Comparison of ENCODE assay signal across 12 cellular contexts in genomic region chr1:225768662-225769426, GRCh38. TPM values are rescaled to one million over a fixed set of nuclear protein-coding genes. Genes with fewer than 3 reads are reported as not detected.
DNase-seq lines count a peak whose midpoint lies in the region; ATAC-seq and TF ChIP-seq lines count a peak whose summit lies in the region.
"Had no signal": no experiment of that assay in that cellular context is flagged by ENCODE, and none has a peak within 500 bp of the region (broad histone marks: within the 10 kb centered on the region; RNA-seq: fewer than 3 reads in every experiment).

No MANE protein-coding gene starts in this region.

- no peak overlapping the region for H3K27ac Mint-ChIP-seq in activated CD8-positive, alpha-beta memory T cell treated with anti-CD3 and anti-CD28 coated beads, Interleukin-2, amount 10 ng/mL, durations not matched to agents 7 days and 5 days
- no peak overlapping the region for H3K27ac Mint-ChIP-seq in activated naive CD4-positive, alpha-beta T cell treated with anti-CD3 and anti-CD28 coated beads, Interleukin-2, amount 50 U/mL, for 72 hours
- H3K27ac Mint-ChIP-seq: activated naive CD8-positive, alpha-beta T cell treated with anti-CD3 and anti-CD28 coated beads, Interleukin-2, amount 10 ng/mL, durations not matched to agents 7 days and 5 days had no signal

- DNase-seq in activated CD8-positive, alpha-beta memory T cell treated with anti-CD3 and anti-CD28 coated beads for 24 hours: peak; percentile 26
- DNase-seq in activated CD8-positive, alpha-beta memory T cell treated with anti-CD3 and anti-CD28 coated beads, Interleukin-2, amount 10 ng/mL, durations not matched to agents 7 days and 5 days: no peak
- peak; percentile 39 for DNase-seq in OCI-M1 (lab: John Stamatoyannopoulos, UW)
- no peak for DNase-seq in hepatocyte (ENCODE audit: low spot score)
- peak; percentile 20 to 46 for DNase-seq in suprapubic skin (ENCODE audit: low spot score in 2 of 2)
- no peak for DNase-seq in hepatic stellate cell (ENCODE audit: low spot score)
- no peak for DNase-seq in activated naive CD4-positive, alpha-beta T cell treated with anti-CD3 and anti-CD28 coated beads, Interleukin-2, amount 50 U/mL, for 72 hours (ENCODE audit: low spot score in 2 of 2)
- DNase-seq: activated naive CD8-positive, alpha-beta T cell treated with anti-CD3 and anti-CD28 coated beads, Interleukin-2, amount 10 ng/mL, durations not matched to agents 7 days and 5 days; NCI-H1092 had no signal

- H3K36me3 ChIP-seq in hepatocyte (replicated peaks; ENCODE audit: insufficient read depth, low read depth) (no peaks in the 10 kb centered on the region), suprapubic skin (no peaks in the 10 kb centered on the region)
- H3K36me3 ChIP-seq: neural progenitor cell had no signal

- no peaks in the 10 kb centered on the region for H3K36me3 Mint-ChIP-seq in activated CD8-positive, alpha-beta memory T cell treated with anti-CD3 and anti-CD28 coated beads, Interleukin-2, amount 10 ng/mL, durations not matched to agents 7 days and 5 days
- no peaks in the 10 kb centered on the region for H3K36me3 Mint-ChIP-seq in activated naive CD4-positive, alpha-beta T cell treated with anti-CD3 and anti-CD28 coated beads, Interleukin-2, amount 50 U/mL, for 72 hours
- H3K36me3 Mint-ChIP-seq: activated naive CD8-positive, alpha-beta T cell treated with anti-CD3 and anti-CD28 coated beads, Interleukin-2, amount 10 ng/mL, durations not matched to agents 7 days and 5 days; neural progenitor cell had no signal

- H3K9me2 ChIP-seq in hepatocyte (replicated peaks; ENCODE audit: insufficient read depth): no peaks in the 10 kb centered on the region

- H4K20me1 ChIP-seq in hepatocyte (ENCODE audit: insufficient read depth, poor library complexity, severe bottlenecking): no peaks in the 10 kb centered on the region

- no peak overlapping the region for H3K4me2 ChIP-seq in hepatocyte
- H3K4me2 ChIP-seq: neural progenitor cell had no signal

- WGBS in hepatocyte (ENCODE audit: low lambda C conversion rate, missing lambda C conversion rate): 51% methylated on average over 9 of the region's 9 CpGs
- 81% methylated on average over 9 of the region's 9 CpGs for WGBS in suprapubic skin

- ATAC-seq in activated CD8-positive, alpha-beta memory T cell treated with anti-CD3 and anti-CD28 coated beads, Interleukin-2, amount 10 ng/mL, durations not matched to agents 7 days and 5 days: no peak
- no peak for ATAC-seq in GM21723 (IDR thresholded peaks at IDR 0.05; ENCODE audit: unreplicated experiment)
- ATAC-seq in activated naive CD4-positive, alpha-beta T cell treated with anti-CD3 and anti-CD28 coated beads, Interleukin-2, amount 50 U/mL, for 72 hours: no peak

- H3K4me3 ChIP-seq in hepatocyte (no peak overlapping the region), suprapubic skin (no peak overlapping the region)
- H3K4me3 ChIP-seq: neural progenitor cell had no signal

- H3K9me3 Mint-ChIP-seq in activated CD8-positive, alpha-beta memory T cell treated with anti-CD3 and anti-CD28 coated beads, Interleukin-2, amount 10 ng/mL, durations not matched to agents 7 days and 5 days (ENCODE audit: low read depth): no peaks in the 10 kb centered on the region
- no peaks in the 10 kb centered on the region for H3K9me3 Mint-ChIP-seq in activated naive CD4-positive, alpha-beta T cell treated with anti-CD3 and anti-CD28 coated beads, Interleukin-2, amount 50 U/mL, for 72 hours
- H3K9me3 Mint-ChIP-seq: activated naive CD8-positive, alpha-beta T cell treated with anti-CD3 and anti-CD28 coated beads, Interleukin-2, amount 10 ng/mL, durations not matched to agents 7 days and 5 days; neural progenitor cell had no signal

- no peak overlapping the region for H3K4me3 Mint-ChIP-seq in activated CD8-positive, alpha-beta memory T cell treated with anti-CD3 and anti-CD28 coated beads, Interleukin-2, amount 10 ng/mL, durations not matched to agents 7 days and 5 days
- H3K4me3 Mint-ChIP-seq: activated naive CD8-positive, alpha-beta T cell treated with anti-CD3 and anti-CD28 coated beads, Interleukin-2, amount 10 ng/mL, durations not matched to agents 7 days and 5 days; neural progenitor cell had no signal

- H3K9me3 ChIP-seq in hepatocyte (ENCODE audit: low read depth): no peaks in the 10 kb centered on the region
- H3K9me3 ChIP-seq in suprapubic skin: no peaks in the 10 kb centered on the region

- TF ChIP-seq EP300 in suprapubic skin (IDR thresholded peaks at IDR 0.05): no peak

- H3K27me3 ChIP-seq in hepatocyte: no peaks in the 10 kb centered on the region
- no peaks in the 10 kb centered on the region for H3K27me3 ChIP-seq in suprapubic skin
- H3K27me3 ChIP-seq: foreskin keratinocyte, neural progenitor cell had no signal

- TF ChIP-seq CTCF in hepatocyte (IDR thresholded peaks at IDR 0.05; ENCODE audit: poor library complexity) (no peak), suprapubic skin (IDR thresholded peaks at IDR 0.05) (no peak)

- H3K27me3 Mint-ChIP-seq in activated CD8-positive, alpha-beta memory T cell treated with anti-CD3 and anti-CD28 coated beads, Interleukin-2, amount 10 ng/mL, durations not matched to agents 7 days and 5 days: peaks cover 13% of the 10 kb centered on the region
- H3K27me3 Mint-ChIP-seq: activated naive CD8-positive, alpha-beta T cell treated with anti-CD3 and anti-CD28 coated beads, Interleukin-2, amount 10 ng/mL, durations not matched to agents 7 days and 5 days had no signal

- CTCF ChIA-PET in activated CD8-positive, alpha-beta memory T cell treated with anti-CD3 and anti-CD28 coated beads, Interleukin-2, amount 10 ng/mL, durations not matched to agents 7 days and 5 days (lab: Charles Lee): interaction anchor here (0.6 to 3.4 kb wide), 5 partner anchors 9 to 284 kb away, joined by 3 to 16 read pairs (median 3); partner anchors contain the start of gene SRP9

- no peaks in the 10 kb centered on the region for H3K79me2 ChIP-seq in hepatocyte

- no peak overlapping the region for H2AFZ ChIP-seq in hepatocyte
- H2AFZ ChIP-seq: neural progenitor cell had no signal

- no peaks in the 10 kb centered on the region for H3K4me1 Mint-ChIP-seq in activated CD8-positive, alpha-beta memory T cell treated with anti-CD3 and anti-CD28 coated beads, Interleukin-2, amount 10 ng/mL, durations not matched to agents 7 days and 5 days

- TF ChIP-seq POLR2A in suprapubic skin (IDR thresholded peaks at IDR 0.05): no peak

- peak overlapping the region; percentile 21 for H3K27ac ChIP-seq in hepatocyte
- H3K27ac ChIP-seq in suprapubic skin: peak overlapping the region; percentile 80
- H3K27ac ChIP-seq: foreskin keratinocyte, neural progenitor cell had no signal

- H3K4me1 ChIP-seq in hepatocyte (ENCODE audit: insufficient read depth): peaks cover 49% of the 10 kb centered on the region
- peaks cover 72% of the 10 kb centered on the region for H3K4me1 ChIP-seq in suprapubic skin

RNA-seq across cellular contexts. Expression of gene SRP9, which starts 8.8 kb away (rescaled TPM):
- 100 to 1,000 TPM; 198 to 225 TPM for total RNA-seq in activated CD8-positive, alpha-beta memory T cell treated with anti-CD3 and anti-CD28 coated beads, Interleukin-2, amount 10 ng/mL, durations not matched to agents 7 days and 5 days
- 414 and 445 TPM in 2 replicates for total RNA-seq in hepatocyte
- polyA plus RNA-seq in hepatocyte: 309 and 360 TPM in 2 replicates
- 100 to 1,000 TPM; 139 to 162 (median 144) TPM for total RNA-seq in suprapubic skin
- total RNA-seq in activated naive CD4-positive, alpha-beta T cell treated with anti-CD3 and anti-CD28 coated beads, Interleukin-2, amount 50 U/mL, for 72 hours: 100 to 1,000 TPM; 245 to 281 TPM

RNA-seq across cellular contexts. Expression of gene EPHX1, which starts 41.1 kb away (rescaled TPM):
- under 1 TPM; 0.68 to 0.85 TPM for total RNA-seq in activated CD8-positive, alpha-beta memory T cell treated with anti-CD3 and anti-CD28 coated beads, Interleukin-2, amount 10 ng/mL, durations not matched to agents 7 days and 5 days
- total RNA-seq in hepatocyte: 122 and 133 TPM in 2 replicates
- 102 and 138 TPM in 2 replicates for polyA plus RNA-seq in hepatocyte
- 10 to 100 TPM; 30.3 to 72.8 (median 53.7) TPM for total RNA-seq in suprapubic skin
- 1 to 10 TPM; 3.1 TPM for total RNA-seq in activated naive CD4-positive, alpha-beta T cell treated with anti-CD3 and anti-CD28 coated beads, Interleukin-2, amount 50 U/mL, for 72 hours

Comparison
In these comparisons a context has a peak if more than half of its experiments do, and no peak if none do; other contexts are left out.
1. DNase-seq: peak in activated CD8-positive, alpha-beta memory T cell treated with anti-CD3 and anti-CD28 coated beads for 24 hours (single experiment), OCI-M1 (single experiment) and suprapubic skin (2 of 2); none in activated CD8-positive, alpha-beta memory T cell treated with anti-CD3 and anti-CD28 coated beads, Interleukin-2, amount 10 ng/mL, durations not matched to agents 7 days and 5 days (single experiment), hepatocyte (single experiment), hepatic stellate cell (single experiment) and activated naive CD4-positive, alpha-beta T cell treated with anti-CD3 and anti-CD28 coated beads, Interleukin-2, amount 50 U/mL, for 72 hours (0 of 2).
2. RNA of gene EPHX1, which starts 41.1 kb away (total RNA-seq): 122 to 133 TPM in hepatocyte and 30.3 to 72.8 TPM in suprapubic skin; 3.1 TPM in activated naive CD4-positive, alpha-beta T cell treated with anti-CD3 and anti-CD28 coated beads, Interleukin-2, amount 50 U/mL, for 72 hours and 0.68 to 0.85 TPM in activated CD8-positive, alpha-beta memory T cell treated with anti-CD3 and anti-CD28 coated beads, Interleukin-2, amount 10 ng/mL, durations not matched to agents 7 days and 5 days; every median in the first group is over 4 times any median in the second.